In genomic region chr10:1196656-1197055, GRCh38 we compare ENCODE assay signal across 16 cellular contexts.
A peak's percentile ranks its signal among the peaks of the same experiment; 100 is the strongest.
DNase-seq lines count a peak whose midpoint lies in the region; ATAC-seq and TF ChIP-seq lines count a peak whose summit lies in the region.
"Had no signal": no experiment of that assay in that cellular context is flagged by ENCODE, and none has a peak within 500 bp of the region (broad histone marks: within the 10 kb centered on the region; RNA-seq: fewer than 3 reads in every experiment).

No MANE protein-coding gene starts in this region.

- ATAC-seq in HG03045 (IDR thresholded peaks at IDR 0.05; ENCODE audit: unreplicated experiment) (no peak), HG03460 (IDR thresholded peaks at IDR 0.05; ENCODE audit: unreplicated experiment) (no peak), foreskin keratinocyte (no peak)
- ATAC-seq: HCT116 had no signal

- H3K36me3 Mint-ChIP-seq in neural crest cell (ENCODE audit: low read depth), result no peaks in the 10 kb centered on the region
- H3K36me3 Mint-ChIP-seq: CD4-positive, CD25-positive, alpha-beta regulatory T cell; CD8-positive, alpha-beta memory T cell had no signal

- TF ChIP-seq CTCF in dorsolateral prefrontal cortex (IDR thresholded peaks at IDR 0.05 in 54 of 56, conservative IDR thresholded peaks at IDR 0.05 in 2 of 56; ENCODE audit: low read depth in 1 of 56, partially characterized antibody in 56 of 56), result no peak
- no peak for TF ChIP-seq CTCF in neural crest cell (conservative IDR thresholded peaks at IDR 0.05)
- TF ChIP-seq CTCF in foreskin keratinocyte (conservative IDR thresholded peaks at IDR 0.05), result no peak

- intact Hi-C loops in dorsolateral prefrontal cortex (cut with DNase I), result no loop called here

- DNase-seq in dorsolateral prefrontal cortex, result peak in 1 of 10 donors; percentile 17
- DNase-seq in neural crest cell (ENCODE audit: low read depth, low spot score), result no peak
- no peak for DNase-seq in activated CD4-positive, alpha-beta T cell treated with anti-CD3 and anti-CD28 coated beads, Interleukin-2, amount 50 U/mL, for 4 hours
- DNase-seq in foreskin keratinocyte, result no peak
- DNase-seq: BE2C; C1 segment of cervical spinal cord; CD4-positive, CD25-positive, alpha-beta regulatory T cell; CD8-positive, alpha-beta memory T cell; COR-L47; DMS 273 treated with DMSO at 0.1 percent for 48 hours; GOT3; H7 had no signal

- H3K4me1 Mint-ChIP-seq in neural crest cell, result peaks cover 5% of the 10 kb centered on the region

- no peaks in the 10 kb centered on the region for H3K9me3 Mint-ChIP-seq in neural crest cell
- H3K9me3 Mint-ChIP-seq: CD8-positive, alpha-beta memory T cell had no signal

- H3K27me3 ChIP-seq in dorsolateral prefrontal cortex, result peaks cover 0 to 5% (median 0%) of the 10 kb centered on the region in 45 donors
- no peaks in the 10 kb centered on the region for H3K27me3 ChIP-seq in foreskin keratinocyte
- H3K27me3 ChIP-seq: BE2C had no signal

- H3K27ac ChIP-seq in angular gyrus (ENCODE audit: low read depth, low read length), result peak overlapping the region; percentile 99
- peak overlapping the region in 58 of 59 donors; percentile 11 to 100 (median 99) for H3K27ac ChIP-seq in dorsolateral prefrontal cortex
- H3K27ac ChIP-seq in foreskin keratinocyte, result no peak overlapping the region

- no peaks in the 10 kb centered on the region for H3K27me3 Mint-ChIP-seq in neural crest cell (ENCODE audit: low read depth)

- H3K4me3 ChIP-seq in dorsolateral prefrontal cortex, result peak overlapping the region in 2 of 59 donors; percentile 14 to 66

- H3K4me3 Mint-ChIP-seq in neural crest cell, result no peak overlapping the region
- H3K4me3 Mint-ChIP-seq: CD4-positive, CD25-positive, alpha-beta regulatory T cell; CD8-positive, alpha-beta memory T cell had no signal

- H3K4me1 ChIP-seq in foreskin keratinocyte, result no peaks in the 10 kb centered on the region
- H3K4me1 ChIP-seq: BE2C had no signal

- H3K27ac Mint-ChIP-seq in neural crest cell (ENCODE audit: unreplicated experiment), result peak overlapping the region; percentile 47
- H3K27ac Mint-ChIP-seq: CD4-positive, CD25-positive, alpha-beta regulatory T cell; CD8-positive, alpha-beta memory T cell had no signal
